9 cellular contexts compared by ENCODE assay signal in genomic region chr2:102033750-102034682, GRCh38. TPM values are rescaled to one million over a fixed set of nuclear protein-coding genes. Genes with fewer than 3 reads are reported as not detected.
DNase-seq lines count a peak whose midpoint lies in the region; ATAC-seq, FAIRE-seq and TF ChIP-seq lines count a peak whose summit lies in the region.
"Had no signal": no experiment of that assay in that cellular context is flagged by ENCODE, and none has a peak within 500 bp of the region (broad histone marks: within the 10 kb centered on the region; RNA-seq: fewer than 3 reads in every experiment).

No MANE protein-coding gene starts in this region.

- peak overlapping the region; percentile 68 for H2BK120ac ChIP-seq in trophoblast cell (ENCODE audit: insufficient read depth, low read length, poor library complexity)

- H3K4me3 ChIP-seq in OCI-LY3 (ENCODE audit: low read length) (no peak overlapping the region), fibroblast of lung (replicated peaks in 1 of 4; ENCODE audit: control extremely low read depth in 1 of 4, insufficient read depth in 1 of 4, low read depth in 3 of 4, low read length in 4 of 4) (peak overlapping the region in 1 of 4 experiments; percentile 14), trophoblast cell (ENCODE audit: low read depth, low read length) (no peak overlapping the region)

- no peaks in the 10 kb centered on the region for H3K36me3 Mint-ChIP-seq in CD4-positive, alpha-beta T cell (ENCODE audit: low read depth)

- H3K9me3 ChIP-seq in CD4-positive, alpha-beta T cell (ENCODE audit: control insufficient read depth, low read length), result no peaks in the 10 kb centered on the region
- H3K9me3 ChIP-seq in OCI-LY3 (ENCODE audit: insufficient read depth, low read length) (no peaks in the 10 kb centered on the region), fibroblast of lung (ENCODE audit: control insufficient read depth, insufficient read depth, low read depth, low read length) (no peaks in the 10 kb centered on the region), trophoblast cell (ENCODE audit: insufficient read depth, low read depth, low read length) (peaks cover 2% of the 10 kb centered on the region)

- intact Hi-C loops in CD4-positive, alpha-beta T cell (cut with DNase I, micrococcal nuclease), result no loop called here

- CTCF ChIA-PET in CD4-positive, alpha-beta T cell (lab: Charles Lee), result interaction anchor here (0.7 kb wide), 2 partner anchors 17 to 22 kb away, joined by 3 to 4 read pairs; no protein-coding TSS in a partner anchor

- no CpG with 5 or more reads among the region's 9 CpGs for WGBS in trophoblast cell (ENCODE audit: extremely low coverage, insufficient coverage, insufficient read length)

- no peak for FAIRE-seq in urothelium cell line (lab: Jason Lieb, UNC)

- peak overlapping the region; percentile 77 for H3K14ac ChIP-seq in trophoblast cell (ENCODE audit: low read length)

- peak overlapping the region; percentile 70 for H3K4me2 ChIP-seq in OCI-LY3 (ENCODE audit: low read length)
- peak overlapping the region; percentile 70 for H3K4me2 ChIP-seq in fibroblast of lung (ENCODE audit: extremely low read depth, insufficient read depth, low read length)
- H3K4me2 ChIP-seq in trophoblast cell (ENCODE audit: low read length), result no peak overlapping the region

- peak overlapping the region; percentile 80 for H2BK5ac ChIP-seq in trophoblast cell (ENCODE audit: low read depth, low read length, poor library complexity)

- no peaks in the 10 kb centered on the region for H3K9me3 Mint-ChIP-seq in CD4-positive, alpha-beta T cell

- ATAC-seq in CD4-positive, alpha-beta T cell (ENCODE audit: poor library complexity), result no peak
- no peak for ATAC-seq in HG02642 (IDR thresholded peaks at IDR 0.05; ENCODE audit: poor library complexity, unreplicated experiment)

- no peak overlapping the region for H3K9ac ChIP-seq in OCI-LY3 (ENCODE audit: low read length)
- H3K9ac ChIP-seq in fibroblast of lung (ENCODE audit: insufficient read depth, low read length), result no peak overlapping the region
- no peak overlapping the region for H3K9ac ChIP-seq in trophoblast cell (ENCODE audit: low read length)

- H4K20me1 ChIP-seq in OCI-LY3 (ENCODE audit: insufficient read depth, low read length) (no peaks in the 10 kb centered on the region), fibroblast of lung (ENCODE audit: control insufficient read depth, extremely low read depth, insufficient read depth, low read length) (no peaks in the 10 kb centered on the region)

- H3K79me2 ChIP-seq in OCI-LY3 (ENCODE audit: low read length) (no peaks in the 10 kb centered on the region), fibroblast of lung (ENCODE audit: control insufficient read depth, insufficient read depth, low read length) (no peaks in the 10 kb centered on the region), trophoblast cell (ENCODE audit: control insufficient read depth, insufficient read depth, low read length, poor library complexity) (no peaks in the 10 kb centered on the region)

- TF ChIP-seq CTCF in CD4-positive, alpha-beta T cell (IDR thresholded peaks at IDR 0.05), result no peak
- TF ChIP-seq CTCF in OCI-LY3 (IDR thresholded peaks at IDR 0.05; ENCODE audit: low read depth, low read length) (no peak), fibroblast of lung (conservative IDR thresholded peaks at IDR 0.05 in 1 of 2, IDR thresholded peaks at IDR 0.05 in 1 of 2; ENCODE audit: low read depth in 1 of 2, low read length in 2 of 2) (no peak)

- H3K27ac ChIP-seq in CD4-positive, alpha-beta T cell (ENCODE audit: low read depth, low read length), result no peak overlapping the region
- H3K27ac ChIP-seq in OCI-LY3 (ENCODE audit: low read length) (no peak overlapping the region), fibroblast of lung (ENCODE audit: insufficient read depth, low read length) (peak overlapping the region; percentile 35), trophoblast cell (ENCODE audit: low read depth, low read length) (no peak overlapping the region)

- H2AFZ ChIP-seq in OCI-LY3 (ENCODE audit: low read depth, low read length) (peak overlapping the region; percentile 66), fibroblast of lung (ENCODE audit: low read length) (peak overlapping the region; percentile 25), trophoblast cell (ENCODE audit: insufficient read depth, low read length, poor library complexity) (no peak overlapping the region)

- H3K4ac ChIP-seq in trophoblast cell (ENCODE audit: low read depth, low read length), result no peak overlapping the region

- H4K8ac ChIP-seq in trophoblast cell (ENCODE audit: low read depth, low read length), result peak overlapping the region; percentile 53

- H3K27me3 ChIP-seq in CD4-positive, alpha-beta T cell (ENCODE audit: control insufficient read depth, insufficient read depth, low read length), result no peaks in the 10 kb centered on the region
- H3K27me3 ChIP-seq in OCI-LY3 (ENCODE audit: low read depth, low read length) (0 out of 2 replicates have a peak, but pooled peaks cover 4% of the 10 kb centered on the region), fibroblast of lung (ENCODE audit: control insufficient read depth, insufficient read depth, low read length) (no peaks in the 10 kb centered on the region), trophoblast cell (ENCODE audit: insufficient read depth, low read length) (no peaks in the 10 kb centered on the region)

- no peak for DNase-seq in CD4-positive, alpha-beta T cell
- DNase-seq in fibroblast of lung (ENCODE audit: low read depth in 2 of 2) (no peak), trophoblast cell (peak in 1 of 2 donors; percentile 18), T1000 (lab: John Stamatoyannopoulos, UW) (no peak), urothelium cell line (ENCODE audit: low spot score) (no peak), middle frontal gyrus (ENCODE audit: extremely low spot score, low spot score) (no peak)

- peak overlapping the region; percentile 96 for H2BK12ac ChIP-seq in trophoblast cell (ENCODE audit: low read length)

- peaks cover 15% of the 10 kb centered on the region for H3K79me1 ChIP-seq in trophoblast cell (ENCODE audit: low read length)

- H3K4me1 Mint-ChIP-seq in CD4-positive, alpha-beta T cell (ENCODE audit: low read depth), result peaks cover 37% of the 10 kb centered on the region

- H4K12ac ChIP-seq in trophoblast cell (ENCODE audit: low read depth, low read length), result no peak overlapping the region

- H3K36me3 ChIP-seq in OCI-LY3 (replicated peaks; ENCODE audit: low read depth, low read length), result no peaks in the 10 kb centered on the region
- no peaks in the 10 kb centered on the region for H3K36me3 ChIP-seq in fibroblast of lung (ENCODE audit: control insufficient read depth, insufficient read depth, low read length)
- H3K36me3 ChIP-seq in trophoblast cell (ENCODE audit: control insufficient read depth in 1 of 2, insufficient read depth in 2 of 2, low read length in 2 of 2), result no peaks in the 10 kb centered on the region

- H3K18ac ChIP-seq in trophoblast cell (ENCODE audit: low read length), result peak overlapping the region; percentile 80

- POLR2A ChIA-PET in CD4-positive, alpha-beta T cell (lab: Charles Lee), result interaction anchor here (0.7 to 1.7 kb wide), 4 partner anchors 17 to 207 kb away, joined by 3 to 8 read pairs (median 3); no protein-coding TSS in a partner anchor

- H3K27ac Mint-ChIP-seq in CD4-positive, alpha-beta T cell, result peak overlapping the region; percentile 57

- H3K23ac ChIP-seq in trophoblast cell (ENCODE audit: low read length), result no peak overlapping the region

- H4K91ac ChIP-seq in trophoblast cell (ENCODE audit: low read depth, low read length), result peak overlapping the region; percentile 77

- peaks cover 16% of the 10 kb centered on the region for H3K4me1 ChIP-seq in OCI-LY3 (ENCODE audit: low read length)
- H3K4me1 ChIP-seq in fibroblast of lung (ENCODE audit: control insufficient read depth, extremely low read depth, insufficient read depth, low read length), result peaks cover 12% of the 10 kb centered on the region
- peaks cover 5 to 13% of the 10 kb centered on the region in 2 experiments for H3K4me1 ChIP-seq in trophoblast cell (ENCODE audit: control insufficient read depth in 1 of 2, insufficient read depth in 2 of 2, low read length in 2 of 2)

- H3K27me3 Mint-ChIP-seq in CD4-positive, alpha-beta T cell, result no peaks in the 10 kb centered on the region

- peak overlapping the region; percentile 61 for H2AK5ac ChIP-seq in trophoblast cell (ENCODE audit: low read length)

- peak overlapping the region; percentile 54 for H3K4me3 Mint-ChIP-seq in CD4-positive, alpha-beta T cell

RNA-seq across cellular contexts. Expression of gene IL1R2, which starts 42.3 kb away (rescaled TPM):
- total RNA-seq in CD4-positive, alpha-beta T cell, result under 1 TPM; 0.31 to 0.47 TPM
- total RNA-seq in fibroblast of lung, result 0.17 and 1.0 TPM in 2 replicates
- 0.20 and 0.51 TPM in 2 replicates for polyA plus RNA-seq in fibroblast of lung
- 0.23 and 0.27 TPM in 2 replicates for polyA plus RNA-seq in fibroblast of lung (2012)
- not detected in 2 replicates for polyA minus RNA-seq in fibroblast of lung (ENCODE audit: low replicate concordance)
- 1.0 and 1.4 TPM in 2 replicates for polyA plus RNA-seq in trophoblast cell (2013)
- total RNA-seq: cerebellum had no signal
